12 cellular contexts compared by ENCODE assay signal in genomic region chr1:160460683-160461287, GRCh38.
DNase-seq lines count a peak whose midpoint lies in the region; ATAC-seq and TF ChIP-seq lines count a peak whose summit lies in the region.
"Had no signal": no experiment of that assay in that cellular context is flagged by ENCODE, and none has a peak within 500 bp of the region (broad histone marks: within the 10 kb centered on the region; RNA-seq: fewer than 3 reads in every experiment).

No MANE protein-coding gene starts in this region.

- peak overlapping the region; percentile 49 for H3K4me3 ChIP-seq in DOHH2 (ENCODE audit: low read length)
- no peak overlapping the region for H3K4me3 ChIP-seq in mucosa of descending colon
- H3K4me3 ChIP-seq in Peyer's patch: no peak overlapping the region
- H3K4me3 ChIP-seq in right lobe of liver: no peak overlapping the region
- H3K4me3 ChIP-seq: left ventricle myocardium inferior, thoracic aorta had no signal

- no peaks in the 10 kb centered on the region for H4K20me1 ChIP-seq in DOHH2 (ENCODE audit: control insufficient read depth, insufficient read depth, low read depth, low read length)

- no peaks in the 10 kb centered on the region for H3K79me2 ChIP-seq in DOHH2 (ENCODE audit: control insufficient read depth, low read length)

- in situ Hi-C loops in KBM-7 (cut with MboI; ENCODE audit: low pct_unique_long_range_greater_than_20kb, low sequenced_read_pairs): no loop called here

- peak overlapping the region; percentile 57 for H3K27ac ChIP-seq in DOHH2 (ENCODE audit: low read depth, low read length)
- H3K27ac ChIP-seq in Peyer's patch: peak overlapping the region in 1 of 4 donors; percentile 28
- H3K27ac ChIP-seq in right lobe of liver: no peak overlapping the region
- H3K27ac ChIP-seq: left ventricle myocardium inferior, thoracic aorta had no signal

- H3K9me3 Mint-ChIP-seq in activated T-helper 1 cell treated with anti-CD3 and anti-CD28 coated beads, Interleukin-12 subunit alpha, Interleukin-12 subunit beta, Interleukin-2, Interleukin-4 antibody, amounts not matched to agents 30 ng/mL and 10 ng/mL and 1 ng/mL, durations not matched to agents 14 hours and 24 hours and 36 hours: peaks cover 6% of the 10 kb centered on the region
- H3K9me3 Mint-ChIP-seq: HFFc6 had no signal

- H3K27me3 ChIP-seq in DOHH2 (ENCODE audit: control insufficient read depth, low read length) (no peaks in the 10 kb centered on the region), Peyer's patch (no peaks in the 10 kb centered on the region), right lobe of liver (no peaks in the 10 kb centered on the region)

- H3K4me3 Mint-ChIP-seq in activated T-helper 1 cell treated with anti-CD3 and anti-CD28 coated beads, Interleukin-12 subunit alpha, Interleukin-12 subunit beta, Interleukin-2, Interleukin-4 antibody, amounts not matched to agents 30 ng/mL and 10 ng/mL and 1 ng/mL, durations not matched to agents 14 hours and 24 hours and 36 hours: peak overlapping the region; percentile 56
- H3K4me3 Mint-ChIP-seq: HFFc6 had no signal

- no peak for TF ChIP-seq CTCF in DOHH2 (IDR thresholded peaks at IDR 0.05; ENCODE audit: low read depth, low read length, poor library complexity, severe bottlenecking)
- TF ChIP-seq CTCF in mucosa of descending colon (IDR thresholded peaks at IDR 0.05): no peak
- no peak for TF ChIP-seq CTCF in Peyer's patch (IDR thresholded peaks at IDR 0.05)
- TF ChIP-seq CTCF in right lobe of liver (IDR thresholded peaks at IDR 0.05): no peak

- H3K36me3 ChIP-seq in DOHH2 (ENCODE audit: control insufficient read depth, low read length) (no peaks in the 10 kb centered on the region; the same call in 1 of the 2 replicates), mucosa of descending colon (ENCODE audit: low read depth) (no peaks in the 10 kb centered on the region), Peyer's patch (no peaks in the 10 kb centered on the region), right lobe of liver (no peaks in the 10 kb centered on the region)
- H3K36me3 ChIP-seq: left ventricle myocardium inferior, thoracic aorta had no signal

- intact Hi-C loops in activated T-helper 1 cell treated with anti-CD3 and anti-CD28 coated beads, Interleukin-12 subunit alpha, Interleukin-12 subunit beta, Interleukin-2, Interleukin-4 antibody, amounts not matched to agents 30 ng/mL and 10 ng/mL and 1 ng/mL, durations not matched to agents 14 hours and 24 hours and 36 hours (cut with micrococcal nuclease): loop anchor here (1.0 to 2.0 kb wide), 6 partner anchors 9 to 167 kb away; no protein-coding TSS in a partner anchor
- intact Hi-C loops in mucosa of descending colon (cut with DNase I, micrococcal nuclease): no loop called here
- intact Hi-C loops in right lobe of liver (cut with DNase I): no loop called here

- H3K4me1 ChIP-seq in DOHH2 (ENCODE audit: control insufficient read depth, low read length) (peaks cover 77% of the 10 kb centered on the region), mucosa of descending colon (ENCODE audit: low read depth) (no peaks in the 10 kb centered on the region), Peyer's patch (no peaks in the 10 kb centered on the region), right lobe of liver (no peaks in the 10 kb centered on the region)
- H3K4me1 ChIP-seq: left ventricle myocardium inferior had no signal

- ATAC-seq in mucosa of descending colon: peak; percentile 42
- no peak for ATAC-seq in right lobe of liver
- ATAC-seq in HG03097 (IDR thresholded peaks at IDR 0.05; ENCODE audit: low FRiP score, unreplicated experiment): no peak

- H3K36me3 Mint-ChIP-seq in activated T-helper 1 cell treated with anti-CD3 and anti-CD28 coated beads, Interleukin-12 subunit alpha, Interleukin-12 subunit beta, Interleukin-2, Interleukin-4 antibody, amounts not matched to agents 30 ng/mL and 10 ng/mL and 1 ng/mL, durations not matched to agents 14 hours and 24 hours and 36 hours (ENCODE audit: low read depth): peaks cover 16% of the 10 kb centered on the region

- DNase-seq in KBM-7 (peak; percentile 58), mucosa of descending colon (no peak), NCI-H226 (no peak), Peyer's patch (no peak), right lobe of liver (no peak)
- no peak for DNase-seq in activated T-helper 1 cell treated with anti-CD3 and anti-CD28 coated beads, Interleukin-12 subunit alpha, Interleukin-12 subunit beta, Interleukin-2, Interleukin-4 antibody, amounts not matched to agents 30 ng/mL and 10 ng/mL and 1 ng/mL, durations not matched to agents 14 hours and 24 hours and 36 hours (ENCODE audit: low spot score)
- DNase-seq: HFFc6, left ventricle myocardium inferior had no signal

- peak overlapping the region; percentile 66 for H3K4me2 ChIP-seq in DOHH2 (ENCODE audit: low read length)

- H3K9me3 ChIP-seq in DOHH2 (ENCODE audit: control insufficient read depth, insufficient read depth, low read length) (no peaks in the 10 kb centered on the region), mucosa of descending colon (no peaks in the 10 kb centered on the region), Peyer's patch (no peaks in the 10 kb centered on the region), right lobe of liver (no peaks in the 10 kb centered on the region)
- H3K9me3 ChIP-seq: left ventricle myocardium inferior, thoracic aorta had no signal

- 35% methylated on average over 4 of the region's 4 CpGs for WGBS in right lobe of liver (ENCODE audit: insufficient coverage, low coverage, low lambda C conversion rate, missing lambda C conversion rate)

- peak overlapping the region; percentile 99 for H3K27ac Mint-ChIP-seq in activated T-helper 1 cell treated with anti-CD3 and anti-CD28 coated beads, Interleukin-12 subunit alpha, Interleukin-12 subunit beta, Interleukin-2, Interleukin-4 antibody, amounts not matched to agents 30 ng/mL and 10 ng/mL and 1 ng/mL, durations not matched to agents 14 hours and 24 hours and 36 hours
- H3K27ac Mint-ChIP-seq: HFFc6, progenitor cell of endocrine pancreas had no signal

- peaks cover 16% of the 10 kb centered on the region; the same call in 1 of the 2 replicates for H3F3A ChIP-seq in DOHH2 (ENCODE audit: control insufficient read depth, insufficient read depth)

- no peaks in the 10 kb centered on the region for H3K9me2 ChIP-seq in DOHH2 (replicated peaks; ENCODE audit: control insufficient read depth, low read length)

- TF ChIP-seq POLR2A in Peyer's patch (IDR thresholded peaks at IDR 0.05) (no peak), right lobe of liver (IDR thresholded peaks at IDR 0.05) (no peak)

- no peaks in the 10 kb centered on the region for H3K27me3 Mint-ChIP-seq in activated T-helper 1 cell treated with anti-CD3 and anti-CD28 coated beads, Interleukin-12 subunit alpha, Interleukin-12 subunit beta, Interleukin-2, Interleukin-4 antibody, amounts not matched to agents 30 ng/mL and 10 ng/mL and 1 ng/mL, durations not matched to agents 14 hours and 24 hours and 36 hours (ENCODE audit: insufficient read depth)

- H3K4me1 Mint-ChIP-seq in activated T-helper 1 cell treated with anti-CD3 and anti-CD28 coated beads, Interleukin-12 subunit alpha, Interleukin-12 subunit beta, Interleukin-2, Interleukin-4 antibody, amounts not matched to agents 30 ng/mL and 10 ng/mL and 1 ng/mL, durations not matched to agents 14 hours and 24 hours and 36 hours (ENCODE audit: low read depth): peaks cover 87% of the 10 kb centered on the region
